Comparison of ENCODE assay signal across 1 cellular context in the genomic region with DNA sequence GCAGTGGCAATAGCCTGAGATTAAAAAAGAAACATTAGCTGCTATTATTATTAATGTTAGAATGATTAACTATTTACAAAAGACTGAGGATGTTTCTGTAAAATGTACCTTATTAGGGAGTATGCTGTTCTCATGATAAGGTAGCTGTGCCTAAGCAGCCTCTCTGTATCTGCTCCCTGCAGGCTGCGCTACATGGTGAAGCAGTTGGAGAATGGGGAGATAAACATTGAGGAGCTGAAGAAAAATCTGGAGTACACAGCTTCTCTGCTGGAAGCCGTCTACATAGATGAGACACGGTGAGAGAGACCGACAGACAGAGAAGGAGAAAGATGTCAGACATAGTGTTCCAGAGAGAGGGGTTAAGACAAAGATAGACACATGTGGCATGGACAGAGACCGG.
TF ChIP-seq lines count a peak whose summit lies in the region.

No MANE protein-coding gene starts in this region.

TF ChIP-seq in GM23338, 12 proteins besides CTCF, POLR2A, EP300 and RAD21 (continued from another document):
- TF ChIP-seq, protein P1, sequence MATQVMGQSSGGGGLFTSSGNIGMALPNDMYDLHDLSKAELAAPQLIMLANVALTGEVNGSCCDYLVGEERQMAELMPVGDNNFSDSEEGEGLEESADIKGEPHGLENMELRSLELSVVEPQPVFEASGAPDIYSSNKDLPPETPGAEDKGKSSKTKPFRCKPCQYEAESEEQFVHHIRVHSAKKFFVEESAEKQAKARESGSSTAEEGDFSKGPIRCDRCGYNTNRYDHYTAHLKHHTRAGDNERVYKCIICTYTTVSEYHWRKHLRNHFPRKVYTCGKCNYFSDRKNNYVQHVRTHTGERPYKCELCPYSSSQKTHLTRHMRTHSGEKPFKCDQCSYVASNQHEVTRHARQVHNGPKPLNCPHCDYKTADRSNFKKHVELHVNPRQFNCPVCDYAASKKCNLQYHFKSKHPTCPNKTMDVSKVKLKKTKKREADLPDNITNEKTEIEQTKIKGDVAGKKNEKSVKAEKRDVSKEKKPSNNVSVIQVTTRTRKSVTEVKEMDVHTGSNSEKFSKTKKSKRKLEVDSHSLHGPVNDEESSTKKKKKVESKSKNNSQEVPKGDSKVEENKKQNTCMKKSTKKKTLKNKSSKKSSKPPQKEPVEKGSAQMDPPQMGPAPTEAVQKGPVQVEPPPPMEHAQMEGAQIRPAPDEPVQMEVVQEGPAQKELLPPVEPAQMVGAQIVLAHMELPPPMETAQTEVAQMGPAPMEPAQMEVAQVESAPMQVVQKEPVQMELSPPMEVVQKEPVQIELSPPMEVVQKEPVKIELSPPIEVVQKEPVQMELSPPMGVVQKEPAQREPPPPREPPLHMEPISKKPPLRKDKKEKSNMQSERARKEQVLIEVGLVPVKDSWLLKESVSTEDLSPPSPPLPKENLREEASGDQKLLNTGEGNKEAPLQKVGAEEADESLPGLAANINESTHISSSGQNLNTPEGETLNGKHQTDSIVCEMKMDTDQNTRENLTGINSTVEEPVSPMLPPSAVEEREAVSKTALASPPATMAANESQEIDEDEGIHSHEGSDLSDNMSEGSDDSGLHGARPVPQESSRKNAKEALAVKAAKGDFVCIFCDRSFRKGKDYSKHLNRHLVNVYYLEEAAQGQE (IDR thresholded peaks at IDR 0.05; ENCODE audit: unreplicated experiment), result no peak
